Comparison of ENCODE assay signal across 22 cellular contexts in genomic region chr1:4871373-4871772, GRCh38.
"Had no signal": no experiment of that assay in that cellular context is flagged by ENCODE, and none has a peak within 500 bp of the region (broad histone marks: within the 10 kb centered on the region; RNA-seq: fewer than 3 reads in every experiment).

No MANE protein-coding gene starts in this region.

- H3K27ac ChIP-seq: HL-60, RWPE1 had no signal

- DNase-seq: Karpas-422, KG1, MG63, NCI-H1092, NCI-H1105 treated with DMSO at 0.1 percent for 48 hours, NCI-H1417 treated with DMSO at 0.1 percent for 48 hours, NCI-H146, NCI-H1694 treated with DMSO at 0.1 percent for 48 hours, NCI-H1930, NCI-H2081, NCI-H2107, NCI-H2227 treated with DMSO at 0.1 percent for 48 hours, NCI-H524, NCI-H526 treated with DMSO at 0.1 percent for 48 hours, NCI-H748 treated with DMSO at 0.1 percent for 48 hours, PC-3, SHP77, SK-N-SH had no signal

- H3K9me3 ChIP-seq: MG63, SK-N-SH had no signal

- H3K4me2 ChIP-seq: SK-N-SH had no signal

- ATAC-seq: Panc1, PC-3 had no signal

- H3K4me3 ChIP-seq: MG63 had no signal

- H3K36me3 ChIP-seq: MG63 had no signal

- H3K27me3 ChIP-seq: MG63 had no signal

- FAIRE-seq: HTR-8/SVneo had no signal

- H3K9ac ChIP-seq: SK-N-SH had no signal
